Comparison of ENCODE assay signal across 8 cellular contexts in the genomic region with DNA sequence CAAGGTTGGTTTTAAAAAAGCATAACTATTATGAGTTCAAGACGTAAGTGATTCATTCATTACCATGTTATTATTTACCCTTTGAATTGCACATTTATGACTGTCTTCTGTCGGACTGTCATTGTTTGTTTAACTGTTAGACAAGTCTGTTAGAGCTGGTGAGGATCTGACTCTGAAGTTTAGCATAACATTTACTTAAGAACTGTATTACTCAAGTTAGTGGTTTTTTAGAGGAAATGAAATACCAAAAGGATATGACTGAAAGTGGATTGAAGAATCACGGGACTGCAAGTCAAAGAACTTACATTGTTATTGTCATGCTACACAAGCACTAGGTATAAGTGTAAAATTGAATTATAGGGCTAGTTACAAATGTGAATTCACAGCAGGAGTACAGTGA. TPM values are rescaled to one million over a fixed set of nuclear protein-coding genes. Genes with fewer than 3 reads are reported as not detected.
DNase-seq lines count a peak whose midpoint lies in the region; ATAC-seq, FAIRE-seq and TF ChIP-seq lines count a peak whose summit lies in the region.

No MANE protein-coding gene starts in this region.

- H3K4me3 ChIP-seq in epithelial cell of proximal tubule (ENCODE audit: low read depth, low read length) (peak overlapping the region; percentile 79), thoracic aorta (peak overlapping the region; percentile 98)

- H3K27ac ChIP-seq in thoracic aorta = peak overlapping the region in 1 of 2 donors; percentile 4

- peak; percentile 69 for FAIRE-seq in GM18507 (lab: Jason Lieb, UNC)

- no peaks in the 10 kb centered on the region for H3K36me3 ChIP-seq in thoracic aorta

- CTCF ChIA-PET in Calu3 (lab: Charles Lee) = no interaction called here

- no peaks in the 10 kb centered on the region for H3K9me3 ChIP-seq in thoracic aorta

- peaks cover 19% of the 10 kb centered on the region for H3K4me1 Mint-ChIP-seq in Calu3 (ENCODE audit: low read depth, unreplicated experiment)

- no peak for TF ChIP-seq CTCF in epithelial cell of proximal tubule (conservative IDR thresholded peaks at IDR 0.05; ENCODE audit: low read depth, low read length)
- no peak for TF ChIP-seq CTCF in thoracic aorta (IDR thresholded peaks at IDR 0.05)
- no peak for TF ChIP-seq CTCF in Calu3 (IDR thresholded peaks at IDR 0.05; ENCODE audit: unreplicated experiment)

- H3K27ac Mint-ChIP-seq in Calu3 (ENCODE audit: unreplicated experiment) = no peak overlapping the region

- H3K27me3 Mint-ChIP-seq in Calu3 (ENCODE audit: unreplicated experiment) = peaks cover 11% of the 10 kb centered on the region

- no TSS peak for BruUV-seq in Calu3 (replicated peaks; lab: Mats Ljungman, UMichigan)

- H3K36me3 Mint-ChIP-seq in Calu3 (ENCODE audit: insufficient read depth, unreplicated experiment) = peaks cover 38% of the 10 kb centered on the region

- peak; percentile 35 for ATAC-seq in HG02763 (IDR thresholded peaks at IDR 0.05; ENCODE audit: unreplicated experiment)
- no peak for ATAC-seq in thoracic aorta (ENCODE audit: insufficient number of reproducible peaks, low FRiP score, low read depth)

- H3K27me3 ChIP-seq in thoracic aorta (replicated peaks; ENCODE audit: insufficient read depth) = no peaks in the 10 kb centered on the region

- no peaks in the 10 kb centered on the region for H3K9me3 Mint-ChIP-seq in Calu3 (ENCODE audit: low read depth, unreplicated experiment)

- H3K4me3 Mint-ChIP-seq in Calu3 (ENCODE audit: low read depth, unreplicated experiment) = no peak overlapping the region

- H3K4me1 ChIP-seq in thoracic aorta (ENCODE audit: control insufficient read depth in 1 of 2, low read depth in 2 of 2) = peaks cover 11 to 31% of the 10 kb centered on the region in 2 donors

- intact Hi-C loops in Calu3 (cut with micrococcal nuclease; ENCODE audit: unreplicated experiment) = no loop called here

- DNase-seq in GM18507 (ENCODE audit: extremely low spot score, insufficient read length, low read depth) (no peak), NOMO-1 treated with DMSO at 0.1 percent for 48 hours (lab: John Stamatoyannopoulos, UW; ENCODE audit: unreplicated experiment) (peak; percentile 94), epithelial cell of proximal tubule (ENCODE audit: low read depth) (peak; percentile 64), thoracic aorta (ENCODE audit: low spot score) (no peak), NCI-H2171 treated with DMSO at 0.1 percent for 48 hours (lab: John Stamatoyannopoulos, UW) (no peak), Calu3 (no peak), NCI-H1436 (lab: John Stamatoyannopoulos, UW) (no peak)

RNA-seq across cellular contexts. Expression of a gene that starts 2.2 kb away (rescaled TPM):
- total RNA-seq in epithelial cell of proximal tubule = 8.1 and 10.4 TPM in 2 replicates
- total RNA-seq in thoracic aorta = 10 to 100 TPM; 35.9 to 45.1 TPM
- 8.9 and 10.0 TPM in 2 replicates for total RNA-seq in Calu3 (2022)

Comparison
In these comparisons a context has a peak if more than half of its experiments do, and no peak if none do; other contexts are left out.
1. DNase-seq: peak in NOMO-1 treated with DMSO at 0.1 percent for 48 hours (single experiment) and epithelial cell of proximal tubule (single experiment); none in GM18507 (single experiment), thoracic aorta (single experiment), NCI-H2171 treated with DMSO at 0.1 percent for 48 hours (single experiment), Calu3 (single experiment) and NCI-H1436 (single experiment).